In the genomic region with DNA sequence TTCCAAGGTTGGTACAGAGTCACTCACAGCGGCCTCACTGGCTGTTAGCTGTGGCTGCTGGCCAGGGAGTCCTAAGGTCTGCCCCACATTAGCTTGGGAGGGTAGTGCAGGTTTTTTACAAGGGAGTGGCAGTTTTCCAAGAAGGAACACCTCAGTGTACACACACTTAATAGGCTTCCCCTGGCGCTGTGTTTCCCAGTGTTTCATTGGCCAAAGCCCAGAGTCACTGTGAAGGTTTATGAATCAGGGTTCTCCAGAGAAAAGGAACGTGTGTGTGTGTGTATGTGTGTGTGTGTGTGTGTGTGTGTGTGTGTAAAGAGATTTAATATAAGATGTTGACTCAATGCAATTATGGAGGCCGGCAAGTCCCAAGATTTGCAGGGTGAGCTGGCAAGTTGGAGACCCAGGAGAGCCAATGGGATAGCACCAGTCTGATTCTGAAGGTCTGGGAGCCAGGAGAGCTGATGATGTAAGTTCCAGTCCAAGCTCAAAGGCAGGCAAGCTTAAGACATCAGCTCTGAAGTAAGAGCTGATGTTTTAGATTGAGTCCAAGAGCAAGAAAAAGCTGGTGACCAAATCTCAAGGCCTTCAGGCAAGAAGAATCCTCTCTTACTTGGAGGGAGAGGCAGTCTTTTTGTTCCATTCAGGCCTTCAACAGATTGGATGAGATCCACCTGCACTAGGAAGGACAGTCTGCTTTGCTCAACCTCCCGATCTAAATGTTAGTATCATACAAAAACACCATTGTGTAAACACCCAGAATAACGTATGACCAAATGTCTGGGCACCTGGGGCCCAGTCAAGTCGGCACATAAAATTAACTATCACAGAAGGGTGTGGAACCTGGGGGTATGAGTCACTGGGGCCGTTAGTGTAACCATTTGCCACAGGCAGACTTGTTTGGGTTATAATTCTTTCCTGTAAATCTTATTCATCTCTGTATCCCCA, we compare ENCODE assay signal across 8 cellular contexts.
DNase-seq lines count a peak whose midpoint lies in the region; ATAC-seq lines count a peak whose summit lies in the region.

No MANE protein-coding gene starts in this region.

- DNase-seq in COR-L47 (lab: John Stamatoyannopoulos, UW) = peak; percentile 90
- peak; percentile 90 for DNase-seq in NCI-H226
- DNase-seq in activated naive CD8-positive, alpha-beta T cell treated with anti-CD3 and anti-CD28 coated beads, Interleukin-2, amount 50 U/mL, for 16 hours (ENCODE audit: low read depth, low spot score) = peak; percentile 13
- no peak for DNase-seq in activated CD4-positive, CD25-positive, alpha-beta regulatory T cell (lab: John Stamatoyannopoulos, UW)
- DNase-seq in mesenteric fat pad (ENCODE audit: low spot score) = no peak

- no peak overlapping the region for H3K9ac ChIP-seq in muscle layer of colon (ENCODE audit: low read length)

- no peaks in the 10 kb centered on the region for H3K9me3 ChIP-seq in muscle layer of colon (ENCODE audit: low read length)

- H3K36me3 ChIP-seq in muscle layer of colon (ENCODE audit: insufficient read depth, low read length) = no peaks in the 10 kb centered on the region

- H3K4me3 ChIP-seq in muscle layer of colon (ENCODE audit: low read depth in 1 of 2, low read length in 2 of 2) = no peak overlapping the region

- H3K4me1 ChIP-seq in muscle layer of colon (ENCODE audit: insufficient read depth, low read length) = peaks cover 30% of the 10 kb centered on the region

- H3K27ac ChIP-seq in muscle layer of colon (ENCODE audit: low read depth, low read length) = peak overlapping the region; percentile 60

- ATAC-seq in HG03025 (IDR thresholded peaks at IDR 0.05; ENCODE audit: low FRiP score, unreplicated experiment) (no peak), HG03097 (IDR thresholded peaks at IDR 0.05; ENCODE audit: low FRiP score, unreplicated experiment) (no peak)

- H3K27me3 ChIP-seq in muscle layer of colon (ENCODE audit: control insufficient read depth in 1 of 2, insufficient read depth in 2 of 2, low read length in 2 of 2) = no peaks in the 10 kb centered on the region

Comparison
In these comparisons a context has a peak if more than half of its experiments do, and no peak if none do; other contexts are left out.
1. DNase-seq: peak in COR-L47 (single experiment), NCI-H226 (single experiment) and activated naive CD8-positive, alpha-beta T cell treated with anti-CD3 and anti-CD28 coated beads, Interleukin-2, amount 50 U/mL, for 16 hours (single experiment); none in activated CD4-positive, CD25-positive, alpha-beta regulatory T cell (0 of 4) and mesenteric fat pad (single experiment).